Comparison of ENCODE assay signal across 21 cellular contexts in genomic region chr12:120055231-120055630, GRCh38.
DNase-seq lines count a peak whose midpoint lies in the region; ATAC-seq and TF ChIP-seq lines count a peak whose summit lies in the region.
"Had no signal": no experiment of that assay in that cellular context is flagged by ENCODE, and none has a peak within 500 bp of the region (broad histone marks: within the 10 kb centered on the region; RNA-seq: fewer than 3 reads in every experiment).

No MANE protein-coding gene starts in this region.

- ATAC-seq in activated naive CD8-positive, alpha-beta T cell treated with anti-CD3 and anti-CD28 coated beads, Interleukin-2, amount 50 U/mL, for 24 hours = no peak
- ATAC-seq in foreskin keratinocyte = peak; percentile 88
- ATAC-seq in GM21528 (IDR thresholded peaks at IDR 0.05; ENCODE audit: low FRiP score, unreplicated experiment) = no peak
- ATAC-seq: stimulated activated effector memory CD8-positive, alpha-beta T cell treated with anti-CD3 and anti-CD28 coated beads, Interleukin-12 subunit alpha, Interleukin-12 subunit beta, amount 100 ng/mL, for 72 hours had no signal

- no peak for TF ChIP-seq CTCF in foreskin keratinocyte (conservative IDR thresholded peaks at IDR 0.05)

- no peaks in the 10 kb centered on the region for H3K9me3 ChIP-seq in adipocyte (ENCODE audit: control insufficient read depth, low read length)
- H3K9me3 ChIP-seq: neutrophil, thyroid gland had no signal

- H3K9me3 Mint-ChIP-seq in activated naive CD8-positive, alpha-beta T cell treated with anti-CD3 and anti-CD28 coated beads, Interleukin-2, amount 50 U/mL, for 24 hours = no peaks in the 10 kb centered on the region
- H3K9me3 Mint-ChIP-seq in activated naive CD8-positive, alpha-beta T cell treated with anti-CD3 and anti-CD28 coated beads for 36 hours = peaks cover 3% of the 10 kb centered on the region
- H3K9me3 Mint-ChIP-seq: stimulated activated effector memory CD8-positive, alpha-beta T cell treated with anti-CD3 and anti-CD28 coated beads, Interleukin-12 subunit alpha, Interleukin-12 subunit beta, amount 100 ng/mL, for 72 hours; T-helper 1 cell treated with Interleukin-12 subunit alpha and Interleukin-12 subunit beta and Interleukin-4 antibody, amounts not matched to agents 30 μg/mL and 1 μg/mL, for 36 hours had no signal

- H3K27ac ChIP-seq in foreskin keratinocyte = no peak overlapping the region
- H3K27ac ChIP-seq: neutrophil, thyroid gland had no signal

- H3K27me3 ChIP-seq in adipocyte (replicated peaks; ENCODE audit: control insufficient read depth, insufficient read depth, low read length) (no peaks in the 10 kb centered on the region), foreskin keratinocyte (no peaks in the 10 kb centered on the region)
- H3K27me3 ChIP-seq: thyroid gland had no signal

- no peak overlapping the region for H3K4me3 Mint-ChIP-seq in activated naive CD8-positive, alpha-beta T cell treated with anti-CD3 and anti-CD28 coated beads, Interleukin-2, amount 50 U/mL, for 24 hours
- no peak overlapping the region for H3K4me3 Mint-ChIP-seq in activated naive CD8-positive, alpha-beta T cell treated with anti-CD3 and anti-CD28 coated beads for 36 hours
- H3K4me3 Mint-ChIP-seq: HFFc6; stimulated activated effector memory CD8-positive, alpha-beta T cell treated with anti-CD3 and anti-CD28 coated beads, Interleukin-12 subunit alpha, Interleukin-12 subunit beta, amount 100 ng/mL, for 72 hours; T-helper 1 cell treated with Interleukin-12 subunit alpha and Interleukin-12 subunit beta and Interleukin-4 antibody, amounts not matched to agents 30 μg/mL and 1 μg/mL, for 36 hours had no signal

- no peak overlapping the region for H3K4me3 ChIP-seq in adipocyte (ENCODE audit: low read length)
- H3K4me3 ChIP-seq: thyroid gland had no signal

- H3K4me1 ChIP-seq in adipocyte (ENCODE audit: control insufficient read depth, insufficient read depth, low read length) = peaks cover 17% of the 10 kb centered on the region
- peaks cover 15% of the 10 kb centered on the region for H3K4me1 ChIP-seq in foreskin keratinocyte
- H3K4me1 ChIP-seq: thyroid gland had no signal

- H3K36me3 Mint-ChIP-seq in activated naive CD8-positive, alpha-beta T cell treated with anti-CD3 and anti-CD28 coated beads, Interleukin-2, amount 50 U/mL, for 24 hours (ENCODE audit: low read depth) = peaks cover 30% of the 10 kb centered on the region
- H3K36me3 Mint-ChIP-seq in activated naive CD8-positive, alpha-beta T cell treated with anti-CD3 and anti-CD28 coated beads for 36 hours = peaks cover 26% of the 10 kb centered on the region

- H3K27ac Mint-ChIP-seq in activated naive CD8-positive, alpha-beta T cell treated with anti-CD3 and anti-CD28 coated beads, Interleukin-2, amount 50 U/mL, for 24 hours = peak overlapping the region; percentile 21
- no peak overlapping the region for H3K27ac Mint-ChIP-seq in activated naive CD8-positive, alpha-beta T cell treated with anti-CD3 and anti-CD28 coated beads for 36 hours
- H3K27ac Mint-ChIP-seq: HFFc6; stimulated activated effector memory CD8-positive, alpha-beta T cell treated with anti-CD3 and anti-CD28 coated beads, Interleukin-12 subunit alpha, Interleukin-12 subunit beta, amount 100 ng/mL, for 72 hours; T-helper 1 cell treated with Interleukin-12 subunit alpha and Interleukin-12 subunit beta and Interleukin-4 antibody, amounts not matched to agents 30 μg/mL and 1 μg/mL, for 36 hours had no signal

- DNase-seq in activated naive CD8-positive, alpha-beta T cell treated with anti-CD3 and anti-CD28 coated beads, Interleukin-2, amount 50 U/mL, for 24 hours = no peak
- no peak for DNase-seq in activated naive CD8-positive, alpha-beta T cell treated with anti-CD3 and anti-CD28 coated beads for 36 hours
- peak; percentile 64 for DNase-seq in adipocyte (ENCODE audit: low read depth)
- peak; percentile 63 to 79 for DNase-seq in foreskin keratinocyte
- DNase-seq in activated effector memory CD4-positive, alpha-beta T cell treated with Interleukin-2 at 50 U/mL for 16 hours = no peak
- no peak for DNase-seq in retina
- DNase-seq in HCEC 1CT = no peak
- DNase-seq: ACHN; caudate nucleus; DMS 273 treated with DMSO at 0.1 percent for 48 hours; effector CD4-positive, alpha-beta T cell; GF-D8; HFFc6; hypothalamus; NCI-H1436 treated with DMSO at 0.1 percent for 48 hours; SHP77; thyroid gland had no signal

- peaks cover 15% of the 10 kb centered on the region for H3K4me1 Mint-ChIP-seq in activated naive CD8-positive, alpha-beta T cell treated with anti-CD3 and anti-CD28 coated beads, Interleukin-2, amount 50 U/mL, for 24 hours
- H3K4me1 Mint-ChIP-seq in activated naive CD8-positive, alpha-beta T cell treated with anti-CD3 and anti-CD28 coated beads for 36 hours = peaks cover 19% of the 10 kb centered on the region

- no peaks in the 10 kb centered on the region for H3K36me3 ChIP-seq in adipocyte (ENCODE audit: control insufficient read depth, insufficient read depth, low read length, severe bottlenecking)
- H3K36me3 ChIP-seq: neutrophil, thyroid gland had no signal

- no peak overlapping the region for H3K9ac ChIP-seq in adipocyte (ENCODE audit: low read length)

- H3K27me3 Mint-ChIP-seq in activated naive CD8-positive, alpha-beta T cell treated with anti-CD3 and anti-CD28 coated beads, Interleukin-2, amount 50 U/mL, for 24 hours = no peaks in the 10 kb centered on the region
- H3K27me3 Mint-ChIP-seq in activated naive CD8-positive, alpha-beta T cell treated with anti-CD3 and anti-CD28 coated beads for 36 hours = no peaks in the 10 kb centered on the region

Comparison
In these comparisons a context has a peak if more than half of its experiments do, and no peak if none do; other contexts are left out.
1. DNase-seq: peak in adipocyte (single experiment) and foreskin keratinocyte (2 of 2); none in activated naive CD8-positive, alpha-beta T cell treated with anti-CD3 and anti-CD28 coated beads, Interleukin-2, amount 50 U/mL, for 24 hours (single experiment), activated naive CD8-positive, alpha-beta T cell treated with anti-CD3 and anti-CD28 coated beads for 36 hours (single experiment), activated effector memory CD4-positive, alpha-beta T cell treated with Interleukin-2 at 50 U/mL for 16 hours (single experiment), retina (single experiment) and HCEC 1CT (single experiment).